ENCODE assay signal across 10 cellular contexts in genomic region chr19:39156230-39156890, GRCh38. TPM values are rescaled to one million over a fixed set of nuclear protein-coding genes. Genes with fewer than 3 reads are reported as not detected.
DNase-seq lines count a peak whose midpoint lies in the region; ATAC-seq and TF ChIP-seq lines count a peak whose summit lies in the region.
"Had no signal": no experiment of that assay in that cellular context is flagged by ENCODE, and none has a peak within 500 bp of the region (broad histone marks: within the 10 kb centered on the region; RNA-seq: fewer than 3 reads in every experiment).

No MANE protein-coding gene starts in this region.

- H3K79me2 ChIP-seq in fibroblast of lung (ENCODE audit: control insufficient read depth, insufficient read depth, low read length) (peaks cover 38% of the 10 kb centered on the region), parathyroid adenoma (peaks cover 88% of the 10 kb centered on the region)

- H3K56ac ChIP-seq in IMR-90 (ENCODE audit: extremely low read depth, insufficient read depth, low read length) = no peak overlapping the region

- in situ Hi-C loops in IMR-90 (cut with MboI; ENCODE audit: low sequenced_read_pairs) = no loop called here

- no peak overlapping the region for H3K18ac ChIP-seq in IMR-90 (ENCODE audit: low read depth, low read length)

- H3K4me3 Mint-ChIP-seq in activated naive CD4-positive, alpha-beta T cell treated with anti-CD3 and anti-CD28 coated beads for 36 hours = no peak overlapping the region

- peaks cover 33% of the 10 kb centered on the region for H3K9me1 ChIP-seq in IMR-90 (ENCODE audit: insufficient read depth, low read length)

- H2AK9ac ChIP-seq in IMR-90 (replicated peaks; ENCODE audit: low read depth, low read length, poor library complexity) = peak overlapping the region; percentile 96

- no peak for TF ChIP-seq POLR2A in IMR-90 (IDR thresholded peaks at IDR 0.05; ENCODE audit: low read depth, low read length)
- no peak for TF ChIP-seq POLR2A in testis (IDR thresholded peaks at IDR 0.05)

- H3K9ac ChIP-seq in BLaER1 (no peak overlapping the region), IMR-90 (ENCODE audit: low read depth, low read length) (no peak overlapping the region), fibroblast of lung (ENCODE audit: insufficient read depth, low read length) (no peak overlapping the region), parathyroid adenoma (no peak overlapping the region)

- H2AFZ ChIP-seq in IMR-90 (replicated peaks; ENCODE audit: low read length, poor library complexity) (peak overlapping the region; percentile 81), fibroblast of lung (ENCODE audit: low read length) (no peak overlapping the region), parathyroid adenoma (no peak overlapping the region)

- no peaks in the 10 kb centered on the region for H3K36me3 Mint-ChIP-seq in activated naive CD4-positive, alpha-beta T cell treated with anti-CD3 and anti-CD28 coated beads for 36 hours (ENCODE audit: low read depth)

- no peak overlapping the region for H3K4me3 ChIP-seq in BLaER1
- H3K4me3 ChIP-seq in IMR-90 (ENCODE audit: insufficient read depth, low read depth, low read length) = peak overlapping the region; percentile 25
- peak overlapping the region in 1 of 4 experiments; percentile 23 for H3K4me3 ChIP-seq in fibroblast of lung (replicated peaks in 1 of 4; ENCODE audit: control extremely low read depth in 1 of 4, insufficient read depth in 1 of 4, low read depth in 3 of 4, low read length in 4 of 4)
- no peak overlapping the region for H3K4me3 ChIP-seq in parathyroid adenoma (ENCODE audit: low read depth, low read length)
- H3K4me3 ChIP-seq in testis = no peak overlapping the region

- 0 out of 2 replicates have a peak overlapping the region, but pooled peaks have one; percentile 19 for H3K14ac ChIP-seq in IMR-90 (replicated peaks; ENCODE audit: low read depth, low read length)

- no peak overlapping the region for H3K27ac Mint-ChIP-seq in activated naive CD4-positive, alpha-beta T cell treated with anti-CD3 and anti-CD28 coated beads for 36 hours

- H3K4me1 ChIP-seq in BLaER1 = peaks cover 79% of the 10 kb centered on the region
- peaks cover 26% of the 10 kb centered on the region for H3K4me1 ChIP-seq in IMR-90 (ENCODE audit: control insufficient read depth, insufficient read depth, low read length)
- H3K4me1 ChIP-seq in fibroblast of lung (ENCODE audit: control insufficient read depth, extremely low read depth, insufficient read depth, low read length) = no peaks in the 10 kb centered on the region
- peaks cover 49% of the 10 kb centered on the region for H3K4me1 ChIP-seq in parathyroid adenoma
- peaks cover 29% of the 10 kb centered on the region for H3K4me1 ChIP-seq in testis

- 25% methylated on average over 8 of the region's 17 CpGs; no CpG with 5 or more reads in 1 of the 2 experiments for WGBS in IMR-90 (ENCODE audit: extremely low coverage in 2 of 2, insufficient read length in 1 of 2), 2 experiments
- WGBS in testis, 2 donors = 47 to 59% methylated on average over 10 to 17 of the region's 17 CpGs

- peak overlapping the region; percentile 30; the same call in 1 of the 2 replicates for H2BK120ac ChIP-seq in IMR-90 (ENCODE audit: low read depth, low read length)

- H3K36me3 ChIP-seq in BLaER1 (peaks cover 20% of the 10 kb centered on the region), IMR-90 (ENCODE audit: control insufficient read depth, insufficient read depth, low read length) (no peaks in the 10 kb centered on the region), fibroblast of lung (ENCODE audit: control insufficient read depth, insufficient read depth, low read length) (peaks cover 2% of the 10 kb centered on the region), parathyroid adenoma (ENCODE audit: control insufficient read depth, insufficient read depth, low read length) (no peaks in the 10 kb centered on the region), testis (ENCODE audit: low read depth, missing control alignments) (no peaks in the 10 kb centered on the region)

- CTCF ChIA-PET in IMR-90 (lab: Yijun Ruan, JAX) = no interaction called here
- CTCF ChIA-PET in activated naive CD4-positive, alpha-beta T cell treated with anti-CD3 and anti-CD28 coated beads for 36 hours (lab: Charles Lee) = no interaction called here

- no peak overlapping the region for H2BK20ac ChIP-seq in IMR-90 (ENCODE audit: low read depth, low read length)

- dilution Hi-C loops in IMR-90 (cut with HindIII; ENCODE audit: low sequenced_read_pairs, unreplicated experiment) = no loop called here

- no TSS peak for BruUV-seq in IMR-90 (replicated peaks; lab: Mats Ljungman, UMichigan)

- intact Hi-C loops in IMR-90 (cut with micrococcal nuclease) = no loop called here
- intact Hi-C loops in activated naive CD4-positive, alpha-beta T cell treated with anti-CD3 and anti-CD28 coated beads for 36 hours (cut with micrococcal nuclease) = no loop called here
- intact Hi-C loops in testis (cut with DNase I; ENCODE audit: low total_unique reads) = no loop called here

- H4K20me1 ChIP-seq in BLaER1 (peaks cover 89% of the 10 kb centered on the region), IMR-90 (ENCODE audit: insufficient read depth, low read length) (peaks cover 57% of the 10 kb centered on the region), fibroblast of lung (ENCODE audit: control insufficient read depth, extremely low read depth, insufficient read depth, low read length) (no peaks in the 10 kb centered on the region)

- peak; percentile 29 for DNase-seq in IMR-90
- DNase-seq in fibroblast of lung (ENCODE audit: low read depth in 2 of 2) = peak in 1 of 2 donors; percentile 55
- no peak for DNase-seq in activated naive CD4-positive, alpha-beta T cell treated with anti-CD3 and anti-CD28 coated beads for 36 hours
- no peak for DNase-seq in superior temporal gyrus (ENCODE audit: extremely low spot score)
- DNase-seq in testis = no peak

- TF ChIP-seq CTCF in IMR-90 (conservative IDR thresholded peaks at IDR 0.05; ENCODE audit: low read depth, low read length) = no peak
- TF ChIP-seq CTCF in fibroblast of lung (conservative IDR thresholded peaks at IDR 0.05 in 1 of 2, IDR thresholded peaks at IDR 0.05 in 1 of 2; ENCODE audit: low read depth in 1 of 2, low read length in 2 of 2) = no peak
- TF ChIP-seq CTCF in parathyroid adenoma (IDR thresholded peaks at IDR 0.05) = no peak
- no peak for TF ChIP-seq CTCF in testis (IDR thresholded peaks at IDR 0.05)

- POLR2A ChIA-PET in IMR-90 (lab: Charles Lee; ENCODE audit: unreplicated experiment) = no interaction called here

- H2BK5ac ChIP-seq in IMR-90 (ENCODE audit: low read depth, low read length, poor library complexity, severe bottlenecking) = peak overlapping the region; percentile 9

- H2BK15ac ChIP-seq in IMR-90 (ENCODE audit: low read depth, low read length) = no peak overlapping the region

- H3K4me2 ChIP-seq in BLaER1 = peak overlapping the region; percentile 50
- H3K4me2 ChIP-seq in IMR-90 (ENCODE audit: low read depth, low read length) = peak overlapping the region; percentile 76
- H3K4me2 ChIP-seq in fibroblast of lung (ENCODE audit: extremely low read depth, insufficient read depth, low read length) = peak overlapping the region; percentile 11
- no peak overlapping the region for H3K4me2 ChIP-seq in parathyroid adenoma (ENCODE audit: low read length)

- no peaks in the 10 kb centered on the region for H3K9me3 ChIP-seq in BLaER1
- no peaks in the 10 kb centered on the region for H3K9me3 ChIP-seq in IMR-90 (ENCODE audit: control insufficient read depth, insufficient read depth, low read length)
- no peaks in the 10 kb centered on the region for H3K9me3 ChIP-seq in fibroblast of lung (ENCODE audit: control insufficient read depth, insufficient read depth, low read depth, low read length)
- H3K9me3 ChIP-seq in parathyroid adenoma (ENCODE audit: control insufficient read depth, low read length) = no peaks in the 10 kb centered on the region
- no peaks in the 10 kb centered on the region for H3K9me3 ChIP-seq in testis

- peaks cover 8% of the 10 kb centered on the region for H3K4me1 Mint-ChIP-seq in activated naive CD4-positive, alpha-beta T cell treated with anti-CD3 and anti-CD28 coated beads for 36 hours (ENCODE audit: low read depth)

- peak overlapping the region; percentile 51; the same call in 1 of the 2 replicates for H3K27ac ChIP-seq in BLaER1
- peak overlapping the region; percentile 51; the same call in 1 of the 2 replicates for H3K27ac ChIP-seq in IMR-90 (ENCODE audit: insufficient read depth, low read length)
- no peak overlapping the region for H3K27ac ChIP-seq in fibroblast of lung (ENCODE audit: insufficient read depth, low read length)
- H3K27ac ChIP-seq in parathyroid adenoma = peak overlapping the region; percentile 81
- H3K27ac ChIP-seq in testis = no peak overlapping the region

- H3K79me1 ChIP-seq in IMR-90 (ENCODE audit: low read depth in 1 of 2, low read length in 2 of 2) = peaks cover 39 to 81% of the 10 kb centered on the region in 2 experiments

- no peak for TF ChIP-seq RAD21 in IMR-90 (IDR thresholded peaks at IDR 0.05; ENCODE audit: low read length)

- peak overlapping the region; percentile 78 for H3K4ac ChIP-seq in IMR-90 (ENCODE audit: low read depth, low read length)

- H3K27me3 Mint-ChIP-seq in activated naive CD4-positive, alpha-beta T cell treated with anti-CD3 and anti-CD28 coated beads for 36 hours (ENCODE audit: low read depth) = no peaks in the 10 kb centered on the region

- no peaks in the 10 kb centered on the region for H3K27me3 ChIP-seq in BLaER1
- H3K27me3 ChIP-seq in IMR-90 (ENCODE audit: control insufficient read depth, insufficient read depth, low read length) = no peaks in the 10 kb centered on the region
- no peaks in the 10 kb centered on the region for H3K27me3 ChIP-seq in fibroblast of lung (ENCODE audit: control insufficient read depth, insufficient read depth, low read length)
- no peaks in the 10 kb centered on the region for H3K27me3 ChIP-seq in parathyroid adenoma (ENCODE audit: control insufficient read depth, insufficient read depth, low read length)
- H3K27me3 ChIP-seq in testis = no peaks in the 10 kb centered on the region

- peak; percentile 79 for ATAC-seq in IMR-90 (ENCODE audit: low read depth)
- no peak for ATAC-seq in GM18520 (IDR thresholded peaks at IDR 0.05; ENCODE audit: unreplicated experiment)

- H2AK5ac ChIP-seq in IMR-90 (ENCODE audit: low read depth, low read length) = peak overlapping the region; percentile 10; the same call in 1 of the 2 replicates

- peak overlapping the region; percentile 10; the same call in 1 of the 2 replicates for H4K91ac ChIP-seq in IMR-90 (ENCODE audit: insufficient read depth, low read depth, low read length)

- no peak overlapping the region for H4K5ac ChIP-seq in IMR-90 (ENCODE audit: low read depth, low read length)

- 0 out of 2 replicates have a peak overlapping the region, but pooled peaks have one; percentile 17 for H3K23ac ChIP-seq in IMR-90 (ENCODE audit: low read depth, low read length)

- no peaks in the 10 kb centered on the region for H3K9me3 Mint-ChIP-seq in activated naive CD4-positive, alpha-beta T cell treated with anti-CD3 and anti-CD28 coated beads for 36 hours

- H4K8ac ChIP-seq in IMR-90 (ENCODE audit: low read depth in 2 of 2, low read length in 2 of 2) = peak overlapping the region in 1 of 2 experiments; percentile 29; a peak in 2 of 4 replicates

RNA-seq across cellular contexts. Expression of gene PAK4, which starts 30.8 kb away (rescaled TPM):
- total RNA-seq in IMR-90 (2012; rRNA removed) = 2.0 and 2.8 TPM in 2 replicates
- 27.2 and 35.5 TPM in 2 replicates for polyA plus RNA-seq in IMR-90 (2012; rRNA removed)
- 52.9 and 64.1 TPM in 2 replicates for polyA plus RNA-seq in IMR-90 (2012; cell fraction: cytosol; rRNA removed)
- polyA plus RNA-seq in IMR-90 (2012; cell fraction: nucleus; rRNA removed; ENCODE audit: low replicate concordance) = 26.9 and 44.9 TPM in 2 replicates
- 2.8 and 4.6 TPM in 2 replicates for total RNA-seq in fibroblast of lung
- polyA plus RNA-seq in fibroblast of lung = 8.4 and 17.7 TPM in 2 replicates
- polyA plus RNA-seq in fibroblast of lung (2012) = 16.0 and 33.5 TPM in 2 replicates
- 50.7 and 112 TPM in 2 replicates for polyA minus RNA-seq in fibroblast of lung (ENCODE audit: low replicate concordance)
- 10 to 100 TPM; 16.9 to 18.1 TPM for total RNA-seq in activated naive CD4-positive, alpha-beta T cell treated with anti-CD3 and anti-CD28 coated beads for 36 hours
- 10 to 100 TPM; 84.3 to 88.3 TPM for total RNA-seq in testis
- polyA plus RNA-seq in testis (ENCODE audit: insufficient read depth, low read depth, low replicate concordance) = 61.0 TPM

RNA-seq across cellular contexts. Expression of gene NCCRP1, which starts 40.4 kb away (rescaled TPM):
- total RNA-seq in IMR-90 (2012; rRNA removed) (not detected in 2 replicates), fibroblast of lung (not detected in 2 replicates), testis (1 to 10 TPM; 1.1 to 1.3 TPM)
- polyA plus RNA-seq in IMR-90 (2012; rRNA removed) (not detected in 2 replicates), fibroblast of lung (0.02 TPM in 1 of 2 replicates, not detected in the other), testis (ENCODE audit: insufficient read depth, low read depth, low replicate concordance) (0.73 TPM)
- not detected in 2 replicates for polyA plus RNA-seq in IMR-90 (2012; cell fraction: cytosol; rRNA removed)
- 0.02 and 0.03 TPM in 2 replicates for polyA plus RNA-seq in IMR-90 (2012; cell fraction: nucleus; rRNA removed; ENCODE audit: low replicate concordance)
- polyA plus RNA-seq in fibroblast of lung (2012) = not detected in 2 replicates
- not detected in 2 replicates for polyA minus RNA-seq in fibroblast of lung (ENCODE audit: low replicate concordance)
- total RNA-seq in activated naive CD4-positive, alpha-beta T cell treated with anti-CD3 and anti-CD28 coated beads for 36 hours = not detected
- total RNA-seq: M059J, osteocyte had no signal

RNA-seq across cellular contexts. Expression of gene SYCN, which starts 47.7 kb away (rescaled TPM):
- total RNA-seq in IMR-90 (2012; rRNA removed) = not detected in 2 replicates
- polyA plus RNA-seq in IMR-90 (2012; rRNA removed) = not detected in 2 replicates
- not detected in 2 replicates for polyA plus RNA-seq in IMR-90 (2012; cell fraction: cytosol; rRNA removed)
- not detected in 2 replicates for polyA plus RNA-seq in IMR-90 (2012; cell fraction: nucleus; rRNA removed; ENCODE audit: low replicate concordance)
- not detected in 2 replicates for total RNA-seq in fibroblast of lung
- polyA plus RNA-seq in fibroblast of lung = not detected in 2 replicates
- polyA plus RNA-seq in fibroblast of lung (2012) = not detected in 2 replicates
- not detected in 2 replicates for polyA minus RNA-seq in fibroblast of lung (ENCODE audit: low replicate concordance)
- total RNA-seq in activated naive CD4-positive, alpha-beta T cell treated with anti-CD3 and anti-CD28 coated beads for 36 hours = not detected
- total RNA-seq in testis = 100 to 1,000 TPM in 1 of 2 donors, 10 to 100 TPM in 1; 98.0 to 192 TPM
- 36.5 TPM for polyA plus RNA-seq in testis (ENCODE audit: insufficient read depth, low read depth, low replicate concordance)
- total RNA-seq: M059J, osteocyte had no signal

Comparison
In these comparisons a context has a peak if more than half of its experiments do, and no peak if none do; other contexts are left out.
1. H3K27ac ChIP-seq: peak in BLaER1 (single experiment), IMR-90 (single experiment) and parathyroid adenoma (single experiment); none in fibroblast of lung (single experiment) and testis (0 of 2).
2. RNA of gene PAK4, which starts 30.8 kb away (total RNA-seq): 84.3 to 88.3 TPM in testis; 16.9 to 18.1 TPM in activated naive CD4-positive, alpha-beta T cell treated with anti-CD3 and anti-CD28 coated beads for 36 hours, 2.8 to 4.6 TPM in fibroblast of lung and 2.0 to 2.8 TPM in IMR-90; every median in the first group is over 4 times any median in the second.
3. RNA of gene SYCN, which starts 47.7 kb away (total RNA-seq): 98.0 to 192 TPM in testis; not detected in IMR-90, not detected in fibroblast of lung and not detected in activated naive CD4-positive, alpha-beta T cell treated with anti-CD3 and anti-CD28 coated beads for 36 hours; every median in the first group is over 10 times any median in the second.